Comparison of ENCODE assay signal across 1 cellular context in the genomic region with DNA sequence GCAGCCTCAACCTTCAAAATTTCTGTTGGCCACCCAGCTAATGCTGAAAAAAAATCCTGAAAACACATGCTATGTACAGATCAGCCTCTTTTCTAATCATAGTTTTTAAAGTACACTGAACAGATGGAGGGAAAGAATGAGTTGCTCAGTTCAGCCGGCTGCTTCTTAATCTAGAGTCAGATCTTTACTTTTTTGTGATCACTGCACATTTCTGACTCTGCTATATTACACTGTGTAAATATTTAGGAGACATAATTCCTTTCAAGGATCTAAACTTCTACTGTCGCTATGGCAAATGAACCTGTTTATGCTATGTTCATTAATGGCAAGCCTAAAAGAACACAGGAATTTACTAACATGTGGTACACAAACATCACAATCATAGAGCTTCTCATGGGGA.
TF ChIP-seq lines count a peak whose summit lies in the region.

No MANE protein-coding gene starts in this region.

TF ChIP-seq in SK-N-SH treated with all-trans-retinoic acid at 6 μM for 48 hours, 23 proteins besides CTCF, POLR2A, EP300 and RAD21 (continued from another document):
- TF ChIP-seq GLIS3 (CRISPR knock-in tag; IDR thresholded peaks at IDR 0.05), result no peak
- no peak for TF ChIP-seq ZC3H10 (CRISPR knock-in tag; IDR thresholded peaks at IDR 0.05)
- no peak for TF ChIP-seq TSHZ2 (CRISPR knock-in tag; IDR thresholded peaks at IDR 0.05)
TF ChIP-seq in SK-N-SH treated with all-trans-retinoic acid at 6 μM for 48 hours: peak in this region for 0.
